22 cellular contexts compared by ENCODE assay signal in genomic region chr2:37307500-37307899, GRCh38.
"Had no signal": no experiment of that assay in that cellular context is flagged by ENCODE, and none has a peak within 500 bp of the region (broad histone marks: within the 10 kb centered on the region; RNA-seq: fewer than 3 reads in every experiment).

No MANE protein-coding gene starts in this region.

- ATAC-seq: gastrocnemius medialis; left lung; naive thymus-derived CD4-positive, alpha-beta T cell; psoas muscle; right lobe of liver; stimulated activated memory B cell treated with anti-CD40 and anti-IgM and Interleukin-4, amounts not matched to agents 10 μg/mL and 1 μg/mL and 100 μg/mL, for 72 hours had no signal

- H3K27me3 ChIP-seq: dorsolateral prefrontal cortex, gastrocnemius medialis, heart right ventricle, left lung, right lobe of liver, tibial artery, upper lobe of left lung, vagina had no signal

- H3K27ac Mint-ChIP-seq: nephron progenitor cell; stimulated activated memory B cell treated with anti-CD40 and anti-IgM and Interleukin-4, amounts not matched to agents 10 μg/mL and 1 μg/mL and 100 μg/mL, for 72 hours; stimulated activated naive CD8-positive, alpha-beta T cell treated with anti-CD3 and anti-CD28 coated beads, Interleukin-15, Interleukin-2, amounts not matched to agents 100 ng/mL and 50 ng/mL, for 24 hours had no signal

- H3K9me3 ChIP-seq: gastrocnemius medialis, heart right ventricle, left lung, psoas muscle, right lobe of liver, tibial artery, upper lobe of left lung, vagina had no signal

- H3K9me3 Mint-ChIP-seq: naive thymus-derived CD4-positive, alpha-beta T cell; nephron progenitor cell; stimulated activated memory B cell treated with anti-CD40 and anti-IgM and Interleukin-4, amounts not matched to agents 10 μg/mL and 1 μg/mL and 100 μg/mL, for 72 hours; stimulated activated naive CD8-positive, alpha-beta T cell treated with anti-CD3 and anti-CD28 coated beads, Interleukin-15, Interleukin-2, amounts not matched to agents 100 ng/mL and 50 ng/mL, for 24 hours had no signal

- H3K27ac ChIP-seq: coronary artery, dorsolateral prefrontal cortex, left lung, psoas muscle, right lobe of liver, tibial artery, vagina had no signal

- DNase-seq: dorsolateral prefrontal cortex; effector CD8-positive, alpha-beta T cell; gastrocnemius medialis; heart right ventricle; hypothalamus; left lung; mesendoderm; naive thymus-derived CD4-positive, alpha-beta T cell; nephron progenitor cell; psoas muscle; retina; right lobe of liver; stimulated activated CD4-positive, alpha-beta T cell treated with anti-CD3 and anti-CD28 coated beads, Interleukin-15, amount 100 ng/mL, for 24 hours; stimulated activated CD4-positive, alpha-beta T cell treated with anti-CD3 and anti-CD28 coated beads, Interleukin-1b, Interleukin-23, amount 100 ng/mL, for 48 hours; stimulated activated CD4-positive, alpha-beta T cell treated with anti-CD3 and anti-CD28 coated beads, Interleukin-4, amount 100 ng/mL, for 24 hours; tibial artery; upper lobe of left lung had no signal

- H3K27me3 Mint-ChIP-seq: naive thymus-derived CD4-positive, alpha-beta T cell; stimulated activated memory B cell treated with anti-CD40 and anti-IgM and Interleukin-4, amounts not matched to agents 10 μg/mL and 1 μg/mL and 100 μg/mL, for 72 hours; stimulated activated naive CD8-positive, alpha-beta T cell treated with anti-CD3 and anti-CD28 coated beads, Interleukin-15, Interleukin-2, amounts not matched to agents 100 ng/mL and 50 ng/mL, for 24 hours had no signal

- H3K4me3 Mint-ChIP-seq: nephron progenitor cell; stimulated activated memory B cell treated with anti-CD40 and anti-IgM and Interleukin-4, amounts not matched to agents 10 μg/mL and 1 μg/mL and 100 μg/mL, for 72 hours; stimulated activated naive CD8-positive, alpha-beta T cell treated with anti-CD3 and anti-CD28 coated beads, Interleukin-15, Interleukin-2, amounts not matched to agents 100 ng/mL and 50 ng/mL, for 24 hours had no signal

- H3K36me3 ChIP-seq: gastrocnemius medialis, heart right ventricle, left lung, right lobe of liver, tibial artery, upper lobe of left lung, vagina had no signal

- H3K4me1 ChIP-seq: right lobe of liver had no signal

- H3K4me3 ChIP-seq: coronary artery, dorsolateral prefrontal cortex, gastrocnemius medialis, heart right ventricle, left lung, lung, psoas muscle, right lobe of liver, tibial artery, upper lobe of left lung, vagina had no signal
